ENCODE assay signal across 20 cellular contexts in genomic region chr17:82152556-82153294, GRCh38. TPM values are rescaled to one million over a fixed set of nuclear protein-coding genes. Genes with fewer than 3 reads are reported as not detected.
DNase-seq lines count a peak whose midpoint lies in the region; ATAC-seq and TF ChIP-seq lines count a peak whose summit lies in the region.
"Had no signal": no experiment of that assay in that cellular context is flagged by ENCODE, and none has a peak within 500 bp of the region (broad histone marks: within the 10 kb centered on the region; RNA-seq: fewer than 3 reads in every experiment).

No MANE protein-coding gene starts in this region.

- H3K9ac ChIP-seq in mesenchymal stem cell (ENCODE audit: low read length) = no peak overlapping the region

- no peak overlapping the region for H2BK12ac ChIP-seq in mesenchymal stem cell (ENCODE audit: low read length in 2 of 2)

- H3K18ac ChIP-seq in mesenchymal stem cell (ENCODE audit: low read depth in 1 of 2, low read length in 2 of 2) = no peak overlapping the region

- peak overlapping the region; percentile 3 for H2BK15ac ChIP-seq in mesenchymal stem cell (ENCODE audit: low read depth, poor library complexity, severe bottlenecking)

- H3K36me3 ChIP-seq in mesenchymal stem cell (ENCODE audit: control insufficient read depth in 1 of 2, insufficient read depth in 2 of 2, low read depth in 1 of 2, low read length in 2 of 2) (peaks cover 28 to 72% of the 10 kb centered on the region in 2 experiments), upper lobe of right lung (no peaks in the 10 kb centered on the region)
- H3K36me3 ChIP-seq: HAP-1 had no signal

- peaks cover 6% of the 10 kb centered on the region for H3K79me1 ChIP-seq in mesenchymal stem cell (replicated peaks; ENCODE audit: low read length, poor library complexity, severe bottlenecking)

- no peaks in the 10 kb centered on the region for H3K27me3 Mint-ChIP-seq in activated CD4-positive, alpha-beta T cell treated with anti-CD3 and anti-CD28 coated beads, Interleukin-2, amount 10 ng/mL, durations not matched to agents 7 days and 5 days
- no peaks in the 10 kb centered on the region for H3K27me3 Mint-ChIP-seq in activated CD4-positive, alpha-beta T cell treated with anti-CD3 and anti-CD28 coated beads, Interleukin-2, amount 10 ng/mL, durations not matched to agents 24 days and 14 days
- H3K27me3 Mint-ChIP-seq in activated CD8-positive, alpha-beta T cell treated with anti-CD3 and anti-CD28 coated beads for 36 hours = no peaks in the 10 kb centered on the region
- H3K27me3 Mint-ChIP-seq: stimulated activated memory B cell treated with anti-CD40 and anti-IgM and Interleukin-4, amounts not matched to agents 10 μg/mL and 1 μg/mL and 100 μg/mL, for 72 hours had no signal

- no peak overlapping the region for H4K8ac ChIP-seq in mesenchymal stem cell (ENCODE audit: low read length)

- H3K4me2 ChIP-seq in mesenchymal stem cell (ENCODE audit: low read length, poor library complexity, severe bottlenecking) = no peak overlapping the region
- H3K4me2 ChIP-seq: BLaER1 treated with 17β-estradiol and CSF1 and Interleukin-3, amounts not matched to agents 10 nM and 100 nM had no signal

- no peak overlapping the region for H2AFZ ChIP-seq in mesenchymal stem cell (ENCODE audit: low read depth, low read length)

- intact Hi-C loops in activated CD4-positive, alpha-beta T cell treated with anti-CD3 and anti-CD28 coated beads, Interleukin-2, amount 10 ng/mL, durations not matched to agents 24 days and 14 days (cut with micrococcal nuclease) = loop anchor here (2.0 to 10.0 kb wide), 2 partner anchors 130 to 198 kb away; partner anchors contain the start of genes CENPX and LRRC45
- intact Hi-C loops in upper lobe of right lung (cut with DNase I) = loop anchor here (10.0 kb wide), 1 partner anchor 188 kb away; the partner anchor contains the start of gene NOTUM
- intact Hi-C loops in activated CD8-positive, alpha-beta T cell treated with anti-CD3 and anti-CD28 coated beads for 36 hours (cut with micrococcal nuclease) = loop anchor here (10.0 kb wide), 1 partner anchor 128 kb away; the partner anchor contains the start of genes CENPX and LRRC45

- H3K14ac ChIP-seq in mesenchymal stem cell (ENCODE audit: low read length in 2 of 2) = peak overlapping the region in 1 of 2 experiments; percentile 75

- H3K9me3 ChIP-seq in mesenchymal stem cell (ENCODE audit: control insufficient read depth, low read length) = no peaks in the 10 kb centered on the region
- H3K9me3 ChIP-seq in upper lobe of right lung = no peaks in the 10 kb centered on the region
- H3K9me3 ChIP-seq: HAP-1 had no signal

- no peak overlapping the region for H2BK5ac ChIP-seq in mesenchymal stem cell (ENCODE audit: low read depth, low read length, poor library complexity, severe bottlenecking)

- no peak for DNase-seq in activated CD4-positive, alpha-beta T cell treated with anti-CD3 and anti-CD28 coated beads, Interleukin-2, amount 10 ng/mL, durations not matched to agents 7 days and 5 days
- DNase-seq in activated CD4-positive, alpha-beta T cell treated with anti-CD3 and anti-CD28 coated beads, Interleukin-2, amount 10 ng/mL, durations not matched to agents 24 days and 14 days = no peak
- peak; percentile 59 for DNase-seq in epithelial cell of esophagus (ENCODE audit: low read depth)
- DNase-seq in mesenchymal stem cell = no peak
- DNase-seq in upper lobe of right lung = peak; percentile 88
- no peak for DNase-seq in activated CD8-positive, alpha-beta T cell treated with anti-CD3 and anti-CD28 coated beads for 36 hours
- no peak for DNase-seq in NCI-H345 treated with DMSO at 0.1 percent for 48 hours (lab: John Stamatoyannopoulos, UW; ENCODE audit: unreplicated experiment)
- no peak for DNase-seq in amniotic stem cell (lab: John Stamatoyannopoulos, UW)
- DNase-seq: activated gamma-delta T cell, foreskin melanocyte, Karpas-422, left ventricle myocardium superior, natural killer cell, NCI-H1436, NCI-H510A, SHP77 treated with DMSO at 0.1 percent for 48 hours had no signal

- no peaks in the 10 kb centered on the region for H3K9me3 Mint-ChIP-seq in activated CD4-positive, alpha-beta T cell treated with anti-CD3 and anti-CD28 coated beads, Interleukin-2, amount 10 ng/mL, durations not matched to agents 7 days and 5 days
- peaks cover 3% of the 10 kb centered on the region for H3K9me3 Mint-ChIP-seq in activated CD4-positive, alpha-beta T cell treated with anti-CD3 and anti-CD28 coated beads, Interleukin-2, amount 10 ng/mL, durations not matched to agents 24 days and 14 days
- H3K9me3 Mint-ChIP-seq in activated CD8-positive, alpha-beta T cell treated with anti-CD3 and anti-CD28 coated beads for 36 hours = no peaks in the 10 kb centered on the region
- H3K9me3 Mint-ChIP-seq: natural killer cell; T-helper 1 cell treated with Interleukin-12 subunit alpha and Interleukin-12 subunit beta and Interleukin-4 antibody, amounts not matched to agents 30 μg/mL and 1 μg/mL, for 36 hours had no signal

- POLR2A ChIA-PET in activated CD4-positive, alpha-beta T cell treated with anti-CD3 and anti-CD28 coated beads, Interleukin-2, amount 10 ng/mL, durations not matched to agents 7 days and 5 days (lab: Charles Lee) = no interaction called here
- POLR2A ChIA-PET in activated CD8-positive, alpha-beta T cell treated with anti-CD3 and anti-CD28 coated beads for 36 hours (lab: Charles Lee) = interaction anchor here (0.8 kb wide), 1 partner anchor 115 kb away, joined by 3 read pairs; the partner anchor contains the start of gene DCXR

- H3K4ac ChIP-seq in mesenchymal stem cell (ENCODE audit: low read depth in 1 of 2, low read length in 2 of 2) = no peak overlapping the region

- 98% methylated on average over 20 of the region's 22 CpGs for WGBS in mesenchymal stem cell

- H2AK5ac ChIP-seq in mesenchymal stem cell (ENCODE audit: low read length, severe bottlenecking) = no peak overlapping the region

- H3K4me3 Mint-ChIP-seq in activated CD4-positive, alpha-beta T cell treated with anti-CD3 and anti-CD28 coated beads, Interleukin-2, amount 10 ng/mL, durations not matched to agents 7 days and 5 days = no peak overlapping the region
- H3K4me3 Mint-ChIP-seq in activated CD4-positive, alpha-beta T cell treated with anti-CD3 and anti-CD28 coated beads, Interleukin-2, amount 10 ng/mL, durations not matched to agents 24 days and 14 days = no peak overlapping the region
- H3K4me3 Mint-ChIP-seq in activated CD8-positive, alpha-beta T cell treated with anti-CD3 and anti-CD28 coated beads for 36 hours = no peak overlapping the region
- H3K4me3 Mint-ChIP-seq: natural killer cell; stimulated activated memory B cell treated with anti-CD40 and anti-IgM and Interleukin-4, amounts not matched to agents 10 μg/mL and 1 μg/mL and 100 μg/mL, for 72 hours; T-helper 1 cell treated with Interleukin-12 subunit alpha and Interleukin-12 subunit beta and Interleukin-4 antibody, amounts not matched to agents 30 μg/mL and 1 μg/mL, for 36 hours had no signal

- H2BK120ac ChIP-seq in mesenchymal stem cell (ENCODE audit: low read depth, low read length) = no peak overlapping the region

- H3K23ac ChIP-seq in mesenchymal stem cell (ENCODE audit: low read length in 2 of 2) = no peak overlapping the region

- CTCF ChIA-PET in activated CD4-positive, alpha-beta T cell treated with anti-CD3 and anti-CD28 coated beads, Interleukin-2, amount 10 ng/mL, durations not matched to agents 7 days and 5 days (lab: Charles Lee) = interaction anchor here (0.9 to 1.5 kb wide), 4 partner anchors 11 to 123 kb away, joined by 3 to 6 read pairs (median 4); partner anchors contain the start of gene DCXR
- CTCF ChIA-PET in activated CD8-positive, alpha-beta T cell treated with anti-CD3 and anti-CD28 coated beads for 36 hours (lab: Charles Lee) = interaction anchor here (4.7 kb wide), 1 partner anchor 122 kb away, joined by 26 read pairs; the partner anchor contains the start of gene RAC3

- no peak overlapping the region for H3K27ac ChIP-seq in mesenchymal stem cell (ENCODE audit: low read length, poor library complexity, severe bottlenecking)
- H3K27ac ChIP-seq in upper lobe of right lung = peak overlapping the region; percentile 63
- H3K27ac ChIP-seq: BLaER1 treated with 17β-estradiol and CSF1 and Interleukin-3, amounts not matched to agents 10 nM and 100 nM had no signal

- H3K36me3 Mint-ChIP-seq in activated CD4-positive, alpha-beta T cell treated with anti-CD3 and anti-CD28 coated beads, Interleukin-2, amount 10 ng/mL, durations not matched to agents 7 days and 5 days (ENCODE audit: low read depth) = no peaks in the 10 kb centered on the region
- H3K36me3 Mint-ChIP-seq in activated CD4-positive, alpha-beta T cell treated with anti-CD3 and anti-CD28 coated beads, Interleukin-2, amount 10 ng/mL, durations not matched to agents 24 days and 14 days (ENCODE audit: low read depth) = peaks cover 11% of the 10 kb centered on the region
- H3K36me3 Mint-ChIP-seq in activated CD8-positive, alpha-beta T cell treated with anti-CD3 and anti-CD28 coated beads for 36 hours (ENCODE audit: low read depth) = peaks cover 7% of the 10 kb centered on the region
- H3K36me3 Mint-ChIP-seq: natural killer cell had no signal

- TF ChIP-seq CTCF in epithelial cell of esophagus (IDR thresholded peaks at IDR 0.05; ENCODE audit: insufficient read depth, low read depth, low read length, missing control alignments) = no peak
- no peak for TF ChIP-seq CTCF in upper lobe of right lung (IDR thresholded peaks at IDR 0.05)
- TF ChIP-seq CTCF in activated CD8-positive, alpha-beta T cell treated with anti-CD3 and anti-CD28 coated beads for 36 hours (IDR thresholded peaks at IDR 0.05) = no peak

- no peaks in the 10 kb centered on the region for H3K4me1 ChIP-seq in mesenchymal stem cell (ENCODE audit: control insufficient read depth, insufficient read depth, low read depth, low read length)
- H3K4me1 ChIP-seq in upper lobe of right lung = no peaks in the 10 kb centered on the region
- H3K4me1 ChIP-seq: HAP-1 had no signal

- H3K27ac Mint-ChIP-seq in activated CD4-positive, alpha-beta T cell treated with anti-CD3 and anti-CD28 coated beads, Interleukin-2, amount 10 ng/mL, durations not matched to agents 7 days and 5 days = peak overlapping the region; percentile 42
- H3K27ac Mint-ChIP-seq in activated CD4-positive, alpha-beta T cell treated with anti-CD3 and anti-CD28 coated beads, Interleukin-2, amount 10 ng/mL, durations not matched to agents 24 days and 14 days = no peak overlapping the region
- no peak overlapping the region for H3K27ac Mint-ChIP-seq in activated CD8-positive, alpha-beta T cell treated with anti-CD3 and anti-CD28 coated beads for 36 hours
- H3K27ac Mint-ChIP-seq: natural killer cell; stimulated activated memory B cell treated with anti-CD40 and anti-IgM and Interleukin-4, amounts not matched to agents 10 μg/mL and 1 μg/mL and 100 μg/mL, for 72 hours; T-helper 1 cell treated with Interleukin-12 subunit alpha and Interleukin-12 subunit beta and Interleukin-4 antibody, amounts not matched to agents 30 μg/mL and 1 μg/mL, for 36 hours had no signal

- no peaks in the 10 kb centered on the region for H3K27me3 ChIP-seq in mesenchymal stem cell (ENCODE audit: control insufficient read depth in 1 of 2, insufficient read depth in 1 of 2, low read length in 2 of 2)
- no peaks in the 10 kb centered on the region for H3K27me3 ChIP-seq in upper lobe of right lung
- H3K27me3 ChIP-seq: BLaER1 treated with 17β-estradiol and CSF1 and Interleukin-3, amounts not matched to agents 10 nM and 100 nM had no signal

- H3K4me3 ChIP-seq in epithelial cell of esophagus (ENCODE audit: low read length) = no peak overlapping the region
- H3K4me3 ChIP-seq in mesenchymal stem cell (ENCODE audit: insufficient read depth in 1 of 2, low read depth in 1 of 2, low read length in 2 of 2) = no peak overlapping the region
- no peak overlapping the region for H3K4me3 ChIP-seq in upper lobe of right lung
- H3K4me3 ChIP-seq: BLaER1 treated with 17β-estradiol and CSF1 and Interleukin-3, amounts not matched to agents 10 nM and 100 nM; HAP-1 had no signal

- peaks cover 6% of the 10 kb centered on the region for H3K4me1 Mint-ChIP-seq in activated CD4-positive, alpha-beta T cell treated with anti-CD3 and anti-CD28 coated beads, Interleukin-2, amount 10 ng/mL, durations not matched to agents 7 days and 5 days
- H3K4me1 Mint-ChIP-seq in activated CD4-positive, alpha-beta T cell treated with anti-CD3 and anti-CD28 coated beads, Interleukin-2, amount 10 ng/mL, durations not matched to agents 24 days and 14 days = peaks cover 5% of the 10 kb centered on the region
- H3K4me1 Mint-ChIP-seq in activated CD8-positive, alpha-beta T cell treated with anti-CD3 and anti-CD28 coated beads for 36 hours (ENCODE audit: low read depth) = peaks cover 4% of the 10 kb centered on the region
- H3K4me1 Mint-ChIP-seq: natural killer cell; stimulated activated memory B cell treated with anti-CD40 and anti-IgM and Interleukin-4, amounts not matched to agents 10 μg/mL and 1 μg/mL and 100 μg/mL, for 72 hours had no signal

- ATAC-seq in upper lobe of right lung = peak; percentile 75
- no peak for ATAC-seq in activated CD8-positive, alpha-beta T cell treated with anti-CD3 and anti-CD28 coated beads for 36 hours

- H4K91ac ChIP-seq in mesenchymal stem cell (ENCODE audit: low read length) = no peak overlapping the region

RNA-seq across cellular contexts. Expression of gene FASN, which starts 54.7 kb away (rescaled TPM):
- total RNA-seq in activated CD4-positive, alpha-beta T cell treated with anti-CD3 and anti-CD28 coated beads, Interleukin-2, amount 10 ng/mL, durations not matched to agents 7 days and 5 days = 100 to 1,000 TPM; 138 to 139 TPM
- total RNA-seq in activated CD4-positive, alpha-beta T cell treated with anti-CD3 and anti-CD28 coated beads, Interleukin-2, amount 10 ng/mL, durations not matched to agents 24 days and 14 days = 428 and 452 TPM in 2 replicates
- 121 TPM for polyA plus RNA-seq in mesenchymal stem cell (2013, experiment 1 of 2)
- 108 TPM for polyA plus RNA-seq in mesenchymal stem cell (2013, experiment 2 of 2)
- total RNA-seq in upper lobe of right lung = 432 TPM
- total RNA-seq in activated CD8-positive, alpha-beta T cell treated with anti-CD3 and anti-CD28 coated beads for 36 hours = 100 to 1,000 TPM; 250 to 260 TPM

RNA-seq across cellular contexts. Expression of gene CCDC57, which starts 59.9 kb away (rescaled TPM):
- total RNA-seq in activated CD4-positive, alpha-beta T cell treated with anti-CD3 and anti-CD28 coated beads, Interleukin-2, amount 10 ng/mL, durations not matched to agents 7 days and 5 days = 10 to 100 TPM; 60.5 to 69.7 TPM
- 56.0 and 58.4 TPM in 2 replicates for total RNA-seq in activated CD4-positive, alpha-beta T cell treated with anti-CD3 and anti-CD28 coated beads, Interleukin-2, amount 10 ng/mL, durations not matched to agents 24 days and 14 days
- 20.2 TPM for polyA plus RNA-seq in mesenchymal stem cell (2013, experiment 1 of 2)
- polyA plus RNA-seq in mesenchymal stem cell (2013, experiment 2 of 2) = 19.0 TPM
- total RNA-seq in upper lobe of right lung = 50.5 TPM
- total RNA-seq in activated CD8-positive, alpha-beta T cell treated with anti-CD3 and anti-CD28 coated beads for 36 hours = 10 to 100 TPM; 56.6 to 64.2 TPM

Comparison
In these comparisons a context has a peak if more than half of its experiments do, and no peak if none do; other contexts are left out.
1. DNase-seq: peak in epithelial cell of esophagus (single experiment) and upper lobe of right lung (single experiment); none in activated CD4-positive, alpha-beta T cell treated with anti-CD3 and anti-CD28 coated beads, Interleukin-2, amount 10 ng/mL, durations not matched to agents 7 days and 5 days (single experiment), activated CD4-positive, alpha-beta T cell treated with anti-CD3 and anti-CD28 coated beads, Interleukin-2, amount 10 ng/mL, durations not matched to agents 24 days and 14 days (single experiment), mesenchymal stem cell (single experiment), activated CD8-positive, alpha-beta T cell treated with anti-CD3 and anti-CD28 coated beads for 36 hours (single experiment), NCI-H345 treated with DMSO at 0.1 percent for 48 hours (single experiment) and amniotic stem cell (single experiment).